Comparison of ENCODE assay signal across 19 cellular contexts in the genomic region with DNA sequence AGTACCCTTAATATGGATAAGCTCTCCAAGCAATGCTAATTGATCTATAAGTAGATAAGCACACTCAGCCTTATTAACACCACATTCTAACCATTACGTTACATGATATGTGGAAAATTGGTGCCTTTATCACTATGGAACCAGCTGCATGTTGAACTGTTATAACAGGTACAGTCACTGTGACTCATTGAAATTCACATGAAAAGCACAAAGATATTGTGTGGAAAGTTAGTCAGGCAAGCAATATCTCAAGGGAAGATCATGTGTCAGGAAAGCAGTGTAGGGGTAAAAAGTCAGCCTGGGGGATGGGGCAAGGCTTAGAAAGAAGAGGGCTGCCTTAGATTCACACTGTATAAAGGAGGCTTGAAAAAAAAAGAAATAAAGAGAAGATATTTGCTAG.
DNase-seq lines count a peak whose midpoint lies in the region; ATAC-seq, FAIRE-seq and TF ChIP-seq lines count a peak whose summit lies in the region.
"Had no signal": no experiment of that assay in that cellular context is flagged by ENCODE, and none has a peak within 500 bp of the region (broad histone marks: within the 10 kb centered on the region; RNA-seq: fewer than 3 reads in every experiment).

No MANE protein-coding gene starts in this region.

- no peaks in the 10 kb centered on the region for H3K79me1 ChIP-seq in mesendoderm (ENCODE audit: low read length)

- BruUV-seq in mammary epithelial cell (replicated peaks; lab: Mats Ljungman, UMichigan) = no TSS peak

- no peak overlapping the region for H4K8ac ChIP-seq in mesendoderm (ENCODE audit: low read depth, low read length)

- H3K27ac ChIP-seq in mammary epithelial cell (ENCODE audit: insufficient read depth, low read depth, low read length) (peak overlapping the region; percentile 65), mesendoderm (ENCODE audit: low read depth, low read length) (no peak overlapping the region), pancreas (no peak overlapping the region)
- H3K27ac ChIP-seq: A549 had no signal

- ATAC-seq in pancreas = no peak
- no peak for ATAC-seq in HG03025 (IDR thresholded peaks at IDR 0.05; ENCODE audit: low FRiP score, unreplicated experiment)
- ATAC-seq: A549; CD8-positive, alpha-beta T cell; effector memory CD8-positive, alpha-beta T cell; HepG2; WTC11 had no signal

- peak; percentile 35 for DNase-seq in A172 (ENCODE audit: low spot score)
- peak; percentile 79 for DNase-seq in M059J (ENCODE audit: low read depth)
- DNase-seq in mammary epithelial cell = peak; percentile 88
- peak; percentile 3 for DNase-seq in mesendoderm
- no peak for DNase-seq in stimulated activated CD4-positive, alpha-beta T cell treated with anti-CD3 and anti-CD28 coated beads, Interleukin-15, amount 100 ng/mL, for 24 hours
- DNase-seq in pancreas = no peak
- no peak for DNase-seq in activated CD4-positive, alpha-beta memory T cell treated with anti-CD3 and anti-CD28 coated beads for 36 hours
- DNase-seq: activated naive CD4-positive, alpha-beta T cell treated with anti-CD3 and anti-CD28 coated beads for 36 hours; CD8-positive, alpha-beta T cell; effector memory CD8-positive, alpha-beta T cell; kidney; NCI-H1092 treated with DMSO at 0.1 percent for 48 hours; NCI-H2227 treated with DMSO at 0.1 percent for 48 hours; stimulated activated CD4-positive, alpha-beta T cell treated with anti-CD3 and anti-CD28 coated beads, Interleukin-4, amount 100 ng/mL, for 24 hours; trophoblast cell had no signal

- no peak overlapping the region for H3K18ac ChIP-seq in mesendoderm (ENCODE audit: low read length)

- in situ Hi-C loops in mammary epithelial cell (cut with MboI; ENCODE audit: low sequenced_read_pairs in 2 of 2) = no loop called here

- FAIRE-seq in pancreas (lab: Jason Lieb, UNC) = no peak
- FAIRE-seq: A549, HepG2, kidney had no signal

- H3K4me1 ChIP-seq in mammary epithelial cell (ENCODE audit: insufficient read depth, low read length) (peaks cover 33% of the 10 kb centered on the region), mesendoderm (ENCODE audit: control insufficient read depth, low read depth, low read length) (peaks cover 2% of the 10 kb centered on the region), pancreas (no peaks in the 10 kb centered on the region)
- H3K4me1 ChIP-seq: A549 had no signal

- H3K36me3 ChIP-seq in mammary epithelial cell (ENCODE audit: insufficient read depth, low read length) (no peaks in the 10 kb centered on the region), mesendoderm (ENCODE audit: control insufficient read depth, insufficient read depth, low read length) (no peaks in the 10 kb centered on the region), pancreas (no peaks in the 10 kb centered on the region)

- no peak overlapping the region for H2BK15ac ChIP-seq in mesendoderm (replicated peaks; ENCODE audit: low read depth)

- H4K5ac ChIP-seq in mesendoderm (ENCODE audit: low read length) = no peak overlapping the region

- dilution Hi-C loops in mammary epithelial cell (cut with HindIII; ENCODE audit: low sequenced_read_pairs) = no loop called here

- no peaks in the 10 kb centered on the region for H3K27me3 ChIP-seq in mammary epithelial cell (ENCODE audit: insufficient read depth, low read length)
- no peaks in the 10 kb centered on the region for H3K27me3 ChIP-seq in mesendoderm (ENCODE audit: insufficient read depth, low read length, poor library complexity)
- no peaks in the 10 kb centered on the region for H3K27me3 ChIP-seq in pancreas

- no peaks in the 10 kb centered on the region for H3K4me1 Mint-ChIP-seq in activated CD4-positive, alpha-beta memory T cell treated with anti-CD3 and anti-CD28 coated beads for 36 hours (ENCODE audit: low read depth)

- 0% methylated on average over 1 of the region's 1 CpG for WGBS in mammary epithelial cell (ENCODE audit: low coverage, missing lambda C conversion rate)
- WGBS in mesendoderm (ENCODE audit: extremely low coverage, insufficient coverage, low lambda C conversion rate) = no CpG with 5 or more reads among the region's 1 CpG
- 41 to 71% methylated on average over 1 of the region's 1 CpG for WGBS in pancreas, 2 donors

- no peaks in the 10 kb centered on the region for H3K36me3 Mint-ChIP-seq in activated CD4-positive, alpha-beta memory T cell treated with anti-CD3 and anti-CD28 coated beads for 36 hours
- H3K36me3 Mint-ChIP-seq: CD8-positive, alpha-beta T cell; WTC11 had no signal

- H3K27ac Mint-ChIP-seq in activated CD4-positive, alpha-beta memory T cell treated with anti-CD3 and anti-CD28 coated beads for 36 hours = no peak overlapping the region
- H3K27ac Mint-ChIP-seq: activated naive CD4-positive, alpha-beta T cell treated with anti-CD3 and anti-CD28 coated beads for 36 hours; CD8-positive, alpha-beta T cell; effector memory CD8-positive, alpha-beta T cell; WTC11 had no signal

- H3K27me3 Mint-ChIP-seq in activated CD4-positive, alpha-beta memory T cell treated with anti-CD3 and anti-CD28 coated beads for 36 hours = no peaks in the 10 kb centered on the region
- H3K27me3 Mint-ChIP-seq: effector memory CD8-positive, alpha-beta T cell had no signal

- H3K56ac ChIP-seq in mesendoderm (ENCODE audit: low read length) = no peak overlapping the region

- TF ChIP-seq CTCF in mammary epithelial cell (conservative IDR thresholded peaks at IDR 0.05 in 1 of 2, IDR thresholded peaks at IDR 0.05 in 1 of 2; ENCODE audit: extremely low read depth in 1 of 2, insufficient read depth in 1 of 2, low read depth in 1 of 2, low read length in 2 of 2) = no peak
- no peak for TF ChIP-seq CTCF in pancreas (IDR thresholded peaks at IDR 0.05)

- no peak overlapping the region for H3K4ac ChIP-seq in mesendoderm (ENCODE audit: low read depth, low read length)

- intact Hi-C loops in mammary epithelial cell (cut with micrococcal nuclease) (loop anchor here (5.0 kb wide), 1 partner anchor 97 kb away; no protein-coding TSS in a partner anchor), pancreas (cut with DNase I) (no loop called here)
- intact Hi-C loops in activated CD4-positive, alpha-beta memory T cell treated with anti-CD3 and anti-CD28 coated beads for 36 hours (cut with micrococcal nuclease) = no loop called here

- H3K9ac ChIP-seq in mammary epithelial cell (ENCODE audit: insufficient read depth, low read length) = no peak overlapping the region
- H3K9ac ChIP-seq in mesendoderm (ENCODE audit: low read length) = no peak overlapping the region

- no peaks in the 10 kb centered on the region for H4K20me1 ChIP-seq in mammary epithelial cell (ENCODE audit: insufficient read depth, low read length)

- H3K9me3 Mint-ChIP-seq in activated CD4-positive, alpha-beta memory T cell treated with anti-CD3 and anti-CD28 coated beads for 36 hours = no peaks in the 10 kb centered on the region
- H3K9me3 Mint-ChIP-seq: activated naive CD4-positive, alpha-beta T cell treated with anti-CD3 and anti-CD28 coated beads for 36 hours; WTC11 had no signal

- no peak overlapping the region for H2AFZ ChIP-seq in mammary epithelial cell (ENCODE audit: low read depth, low read length)

- no peak overlapping the region for H3K23ac ChIP-seq in mesendoderm (ENCODE audit: low read length)

- POLR2A ChIA-PET in activated CD4-positive, alpha-beta memory T cell treated with anti-CD3 and anti-CD28 coated beads for 36 hours (lab: Charles Lee) = no interaction called here

- no peak overlapping the region for H3K4me3 Mint-ChIP-seq in activated CD4-positive, alpha-beta memory T cell treated with anti-CD3 and anti-CD28 coated beads for 36 hours
- H3K4me3 Mint-ChIP-seq: activated naive CD4-positive, alpha-beta T cell treated with anti-CD3 and anti-CD28 coated beads for 36 hours; CD8-positive, alpha-beta T cell; effector memory CD8-positive, alpha-beta T cell; WTC11 had no signal

- no peak overlapping the region for H2BK120ac ChIP-seq in mesendoderm (ENCODE audit: low read depth, low read length)

- CTCF ChIA-PET in mammary epithelial cell (lab: Charles Lee; ENCODE audit: low non-redundant PET) = interaction anchor here (0.5 kb wide), 1 partner anchor 227 kb away, joined by 4 read pairs; no protein-coding TSS in a partner anchor
- CTCF ChIA-PET in activated CD4-positive, alpha-beta memory T cell treated with anti-CD3 and anti-CD28 coated beads for 36 hours (lab: Charles Lee) = no interaction called here

- H3K9me3 ChIP-seq in mammary epithelial cell (replicated peaks; ENCODE audit: insufficient read depth, low read length) (no peaks in the 10 kb centered on the region), pancreas (no peaks in the 10 kb centered on the region)
- H3K9me3 ChIP-seq: A549 had no signal

- H3K79me2 ChIP-seq in mammary epithelial cell (ENCODE audit: insufficient read depth, low read length) (no peaks in the 10 kb centered on the region), mesendoderm (ENCODE audit: control insufficient read depth, insufficient read depth, low read length) (no peaks in the 10 kb centered on the region)

- H2BK5ac ChIP-seq in mesendoderm (ENCODE audit: low read length) = no peak overlapping the region

- H2AK5ac ChIP-seq in mesendoderm (ENCODE audit: low read length) = no peak overlapping the region

- H3K4me3 ChIP-seq in mammary epithelial cell (replicated peaks in 1 of 3; ENCODE audit: insufficient read depth in 1 of 3, low read depth in 2 of 3, low read length in 3 of 3) (no peak overlapping the region), mesendoderm (ENCODE audit: low read length) (no peak overlapping the region), pancreas (no peak overlapping the region)
- H3K4me3 ChIP-seq: A549 had no signal

- peak overlapping the region; percentile 41 for H3K4me2 ChIP-seq in mammary epithelial cell (ENCODE audit: insufficient read depth, low read depth, low read length)
- no peak overlapping the region for H3K4me2 ChIP-seq in mesendoderm (ENCODE audit: low read length)
- H3K4me2 ChIP-seq: A549 had no signal

Comparison
In these comparisons a context has a peak if more than half of its experiments do, and no peak if none do; other contexts are left out.
1. DNase-seq: peak in A172 (single experiment), M059J (single experiment), mammary epithelial cell (single experiment) and mesendoderm (single experiment); none in stimulated activated CD4-positive, alpha-beta T cell treated with anti-CD3 and anti-CD28 coated beads, Interleukin-15, amount 100 ng/mL, for 24 hours (single experiment), pancreas (0 of 6) and activated CD4-positive, alpha-beta memory T cell treated with anti-CD3 and anti-CD28 coated beads for 36 hours (single experiment).